19 cellular contexts compared by ENCODE assay signal in the genomic region with DNA sequence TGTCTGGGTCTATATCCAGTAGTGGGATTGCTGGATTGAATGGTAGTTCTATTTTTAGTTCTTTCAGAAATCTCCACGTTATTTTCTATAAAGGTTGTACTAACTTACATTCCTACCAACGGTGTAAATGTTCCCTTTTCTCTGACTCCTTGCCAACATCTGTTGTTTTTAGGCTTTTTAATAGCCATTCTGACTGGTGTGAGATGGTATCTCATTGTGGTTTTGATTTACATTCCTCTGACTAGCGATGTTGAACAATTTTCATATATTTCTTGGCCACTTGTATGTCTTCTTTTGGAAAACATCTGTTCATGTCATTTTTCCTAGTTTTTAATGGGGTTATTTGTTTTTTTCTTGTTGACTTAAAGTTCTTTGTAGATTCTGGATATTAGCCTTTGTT.
"Had no signal": no experiment of that assay in that cellular context is flagged by ENCODE, and none has a peak within 500 bp of the region (broad histone marks: within the 10 kb centered on the region; RNA-seq: fewer than 3 reads in every experiment).

No MANE protein-coding gene starts in this region.

- H3K27me3 ChIP-seq: tibial nerve, uterus had no signal

- H3K4me1 ChIP-seq: left ventricle myocardium inferior, tibial nerve, uterus had no signal

- H3K4me3 ChIP-seq: left ventricle myocardium inferior, tibial nerve, uterus had no signal

- H3K9me3 ChIP-seq: left ventricle myocardium inferior, tibial nerve, uterus had no signal

- ATAC-seq: activated CD8-positive, alpha-beta T cell treated with anti-CD3 and anti-CD28 coated beads, Interleukin-2, amount 10 ng/mL, durations not matched to agents 7 days and 5 days; activated T-cell treated with anti-CD3 and anti-CD28 coated beads, Interleukin-2, amount 50 U/mL, for 72 hours; effector memory CD8-positive, alpha-beta T cell; natural killer cell treated with Interleukin-12 subunit alpha and Interleukin-12 subunit beta and Interleukin-15 and Interleukin-18, amount 100 ng/mL, for 72 hours; right cardiac atrium had no signal

- DNase-seq: activated CD4-positive, alpha-beta T cell treated with anti-CD3 and anti-CD28 coated beads, Interleukin-2, amount 10 ng/mL, durations not matched to agents 24 days and 14 days; activated CD4-positive, CD25-positive, alpha-beta regulatory T cell; activated CD8-positive, alpha-beta memory T cell treated with anti-CD3 and anti-CD28 coated beads, Interleukin-2, amount 50 U/mL, for 4 hours; activated CD8-positive, alpha-beta T cell treated with anti-CD3 and anti-CD28 coated beads, Interleukin-2, amount 10 ng/mL, durations not matched to agents 7 days and 5 days; activated gamma-delta T cell; activated T-cell treated with anti-CD3 and anti-CD28 coated beads, Interleukin-2, amount 50 U/mL, for 72 hours; dermis blood vessel endothelial cell; effector memory CD8-positive, alpha-beta T cell; left ventricle myocardium inferior; mesendoderm; nucleus accumbens; right cardiac atrium; small intestine; stimulated activated CD4-positive, alpha-beta T cell treated with anti-CD3 and anti-CD28 coated beads, Interleukin-4, amount 100 ng/mL, for 24 hours; stimulated activated naive CD4-positive, alpha-beta T cell; uterus had no signal

- H3K27ac ChIP-seq: epithelial cell of prostate, left ventricle myocardium inferior, tibial nerve, uterus had no signal

- H3K36me3 ChIP-seq: left ventricle myocardium inferior, tibial nerve, uterus had no signal
